Comparison of ENCODE assay signal across 18 cellular contexts in genomic region chr12:104749555-104749954, GRCh38.
DNase-seq lines count a peak whose midpoint lies in the region; ATAC-seq and TF ChIP-seq lines count a peak whose summit lies in the region.
"Had no signal": no experiment of that assay in that cellular context is flagged by ENCODE, and none has a peak within 500 bp of the region (broad histone marks: within the 10 kb centered on the region; RNA-seq: fewer than 3 reads in every experiment).

No MANE protein-coding gene starts in this region.

- no peak for ATAC-seq in activated CD8-positive, alpha-beta memory T cell treated with anti-CD3 and anti-CD28 coated beads, Interleukin-2, amount 10 ng/mL, durations not matched to agents 7 days and 5 days
- ATAC-seq in effector memory CD8-positive, alpha-beta T cell (replicated peaks): no peak
- ATAC-seq in left lung: no peak

- H3K27me3 Mint-ChIP-seq in activated CD8-positive, alpha-beta memory T cell treated with anti-CD3 and anti-CD28 coated beads, Interleukin-2, amount 10 ng/mL, durations not matched to agents 7 days and 5 days: no peaks in the 10 kb centered on the region
- no peaks in the 10 kb centered on the region for H3K27me3 Mint-ChIP-seq in effector memory CD8-positive, alpha-beta T cell

- H3K4me1 ChIP-seq in subcutaneous abdominal adipose tissue (ENCODE audit: control insufficient read depth in 5 of 5, insufficient read depth in 5 of 5, low read length in 5 of 5) (peaks cover 0 to 30% (median 6%) of the 10 kb centered on the region in 5 donors), left lung (peaks cover 0 to 49% of the 10 kb centered on the region in 2 donors), breast epithelium (no peaks in the 10 kb centered on the region)
- H3K4me1 ChIP-seq: HAP-1 had no signal

- no peak overlapping the region for H3K9ac ChIP-seq in subcutaneous abdominal adipose tissue (ENCODE audit: low read length in 5 of 5)

- H3K36me3 ChIP-seq in subcutaneous abdominal adipose tissue (ENCODE audit: control insufficient read depth in 5 of 5, insufficient read depth in 5 of 5, low read length in 5 of 5) (no peaks in the 10 kb centered on the region), left lung (no peaks in the 10 kb centered on the region), breast epithelium (no peaks in the 10 kb centered on the region)
- H3K36me3 ChIP-seq: HAP-1, tibial nerve, WERI-Rb-1 had no signal

- H3K4me3 ChIP-seq in NB4 (ENCODE audit: low read depth, low read length) (no peak overlapping the region), subcutaneous abdominal adipose tissue (ENCODE audit: low read depth in 1 of 5, low read length in 5 of 5) (no peak overlapping the region), left lung (no peak overlapping the region), breast epithelium (no peak overlapping the region)
- H3K4me3 ChIP-seq: HAP-1, tibial nerve had no signal

- CTCF ChIA-PET in activated CD8-positive, alpha-beta memory T cell treated with anti-CD3 and anti-CD28 coated beads, Interleukin-2, amount 10 ng/mL, durations not matched to agents 7 days and 5 days (lab: Charles Lee): no interaction called here

- intact Hi-C loops in left lung (cut with DNase I): no loop called here
- intact Hi-C loops in breast epithelium (cut with DNase I; ENCODE audit: low total_unique reads): no loop called here

- peaks cover 35% of the 10 kb centered on the region for H3K4me1 Mint-ChIP-seq in activated CD8-positive, alpha-beta memory T cell treated with anti-CD3 and anti-CD28 coated beads, Interleukin-2, amount 10 ng/mL, durations not matched to agents 7 days and 5 days
- peaks cover 57 to 63% of the 10 kb centered on the region in 2 donors for H3K4me1 Mint-ChIP-seq in effector memory CD8-positive, alpha-beta T cell (ENCODE audit: low read depth in 2 of 2)

- peaks cover 11% of the 10 kb centered on the region for H3K36me3 Mint-ChIP-seq in activated CD8-positive, alpha-beta memory T cell treated with anti-CD3 and anti-CD28 coated beads, Interleukin-2, amount 10 ng/mL, durations not matched to agents 7 days and 5 days
- H3K36me3 Mint-ChIP-seq in effector memory CD8-positive, alpha-beta T cell (ENCODE audit: insufficient read depth): no peaks in the 10 kb centered on the region
- H3K36me3 Mint-ChIP-seq: mesothelial cell of epicardium had no signal

- TF ChIP-seq POLR2A in NB4 (IDR thresholded peaks at IDR 0.05; ENCODE audit: extremely low read depth, insufficient read length): no peak
- no peak for TF ChIP-seq POLR2A in breast epithelium (IDR thresholded peaks at IDR 0.05)

- H3K9me3 ChIP-seq in subcutaneous abdominal adipose tissue (ENCODE audit: control insufficient read depth in 5 of 5, low read length in 5 of 5): no peaks in the 10 kb centered on the region
- H3K9me3 ChIP-seq in left lung: no peaks in the 10 kb centered on the region
- no peaks in the 10 kb centered on the region for H3K9me3 ChIP-seq in breast epithelium
- H3K9me3 ChIP-seq: HAP-1, tibial nerve had no signal

- no peaks in the 10 kb centered on the region for H3K9me3 Mint-ChIP-seq in activated CD8-positive, alpha-beta memory T cell treated with anti-CD3 and anti-CD28 coated beads, Interleukin-2, amount 10 ng/mL, durations not matched to agents 7 days and 5 days (ENCODE audit: low read depth)
- H3K9me3 Mint-ChIP-seq in effector memory CD8-positive, alpha-beta T cell: no peaks in the 10 kb centered on the region
- H3K9me3 Mint-ChIP-seq: mesothelial cell of epicardium had no signal

- peak overlapping the region; percentile 15 for H3K27ac ChIP-seq in subcutaneous abdominal adipose tissue (ENCODE audit: low read depth, low read length)
- H3K27ac ChIP-seq in left lung: peak overlapping the region in 1 of 2 donors; percentile 66
- no peak overlapping the region for H3K27ac ChIP-seq in breast epithelium
- H3K27ac ChIP-seq: tibial nerve, WERI-Rb-1 had no signal

- H3K4me3 Mint-ChIP-seq in activated CD8-positive, alpha-beta memory T cell treated with anti-CD3 and anti-CD28 coated beads, Interleukin-2, amount 10 ng/mL, durations not matched to agents 7 days and 5 days: no peak overlapping the region
- peak overlapping the region in 1 of 2 donors; percentile 20 for H3K4me3 Mint-ChIP-seq in effector memory CD8-positive, alpha-beta T cell
- H3K4me3 Mint-ChIP-seq: mesothelial cell of epicardium had no signal

- no peak overlapping the region for H3K27ac Mint-ChIP-seq in activated CD8-positive, alpha-beta memory T cell treated with anti-CD3 and anti-CD28 coated beads, Interleukin-2, amount 10 ng/mL, durations not matched to agents 7 days and 5 days
- peak overlapping the region; percentile 49 to 83 for H3K27ac Mint-ChIP-seq in effector memory CD8-positive, alpha-beta T cell
- H3K27ac Mint-ChIP-seq: mesothelial cell of epicardium had no signal

- DNase-seq in activated CD8-positive, alpha-beta memory T cell treated with anti-CD3 and anti-CD28 coated beads for 24 hours: peak; percentile 41
- no peak for DNase-seq in activated CD8-positive, alpha-beta memory T cell treated with anti-CD3 and anti-CD28 coated beads, Interleukin-2, amount 10 ng/mL, durations not matched to agents 7 days and 5 days
- DNase-seq in NB4 (ENCODE audit: low read depth) (peak; percentile 61), amygdala (lab: John Stamatoyannopoulos, UW) (no peak), left lung (no peak), breast epithelium (ENCODE audit: low spot score in 2 of 2) (no peak)
- DNase-seq in effector memory CD8-positive, alpha-beta T cell: no peak
- DNase-seq: activated naive CD4-positive, alpha-beta T cell; COR-L47; glutamatergic neuron; NCI-H1436; NCI-H446 treated with DMSO at 0.1 percent for 48 hours; stimulated activated CD4-positive, alpha-beta T cell treated with anti-CD3 and anti-CD28 coated beads, Interleukin-4, amount 100 ng/mL, for 24 hours; WERI-Rb-1 had no signal

- TF ChIP-seq CTCF in NB4 (IDR thresholded peaks at IDR 0.05; ENCODE audit: low read depth, low read length) (no peak), left lung (IDR thresholded peaks at IDR 0.05) (no peak), breast epithelium (IDR thresholded peaks at IDR 0.05) (no peak)

- peaks cover 0 to 4% (median 0%) of the 10 kb centered on the region in 5 donors for H3K27me3 ChIP-seq in subcutaneous abdominal adipose tissue (ENCODE audit: control insufficient read depth in 5 of 5, insufficient read depth in 4 of 5, low read length in 5 of 5)
- H3K27me3 ChIP-seq in left lung: no peaks in the 10 kb centered on the region
- H3K27me3 ChIP-seq in breast epithelium: no peaks in the 10 kb centered on the region
- H3K27me3 ChIP-seq: tibial nerve had no signal

Comparison
In these comparisons a context has a peak if more than half of its experiments do, and no peak if none do; other contexts are left out.
1. DNase-seq: peak in activated CD8-positive, alpha-beta memory T cell treated with anti-CD3 and anti-CD28 coated beads for 24 hours (single experiment) and NB4 (single experiment); none in activated CD8-positive, alpha-beta memory T cell treated with anti-CD3 and anti-CD28 coated beads, Interleukin-2, amount 10 ng/mL, durations not matched to agents 7 days and 5 days (single experiment), effector memory CD8-positive, alpha-beta T cell (0 of 3), amygdala (0 of 56), left lung (0 of 2) and breast epithelium (0 of 2).